In the genomic region with DNA sequence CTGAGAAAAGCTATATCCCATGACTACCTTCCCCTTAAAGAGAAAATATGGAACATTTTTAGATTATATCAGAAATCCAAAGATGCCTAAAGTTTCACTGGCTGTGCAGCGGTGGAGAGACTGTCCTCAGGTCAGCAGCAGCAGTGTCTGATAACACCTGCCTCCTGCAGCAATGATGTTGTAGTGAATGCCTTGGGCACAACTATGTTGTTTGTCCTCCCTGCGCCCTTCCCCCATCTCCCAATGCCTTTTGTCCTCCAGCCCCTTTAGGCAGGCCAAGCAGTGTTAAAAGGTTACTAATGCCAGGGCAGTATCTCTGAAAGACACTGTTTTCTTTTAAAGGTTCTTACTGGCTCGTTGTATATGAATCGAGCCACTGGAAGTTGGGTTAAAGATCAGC, we compare ENCODE assay signal across 19 cellular contexts. TPM values are rescaled to one million over a fixed set of nuclear protein-coding genes. Genes with fewer than 3 reads are reported as not detected.
DNase-seq lines count a peak whose midpoint lies in the region; ATAC-seq and TF ChIP-seq lines count a peak whose summit lies in the region.
"Had no signal": no experiment of that assay in that cellular context is flagged by ENCODE, and none has a peak within 500 bp of the region (broad histone marks: within the 10 kb centered on the region; RNA-seq: fewer than 3 reads in every experiment).

No MANE protein-coding gene starts in this region.

- no peak for TF ChIP-seq POLR2A in stomach (IDR thresholded peaks at IDR 0.05)

- peaks cover 24% of the 10 kb centered on the region for H3K36me3 Mint-ChIP-seq in endothelial cell (ENCODE audit: low read depth, unreplicated experiment)
- H3K36me3 Mint-ChIP-seq in activated naive CD8-positive, alpha-beta T cell treated with anti-CD3 and anti-CD28 coated beads, Interleukin-2, amount 50 U/mL, for 24 hours (ENCODE audit: low read depth), result peaks cover 60% of the 10 kb centered on the region

- H3K27ac Mint-ChIP-seq in endothelial cell (ENCODE audit: unreplicated experiment), result no peak overlapping the region
- H3K27ac Mint-ChIP-seq in activated naive CD8-positive, alpha-beta T cell treated with anti-CD3 and anti-CD28 coated beads, Interleukin-2, amount 50 U/mL, for 24 hours, result no peak overlapping the region
- H3K27ac Mint-ChIP-seq: activated CD4-positive, alpha-beta T cell treated with anti-CD3 and anti-CD28 coated beads for 36 hours; immature natural killer cell had no signal

- H3K9ac ChIP-seq in mucosa of rectum (ENCODE audit: low read depth in 1 of 2, low read length in 2 of 2), result no peak overlapping the region

- no peak for DNase-seq in RWPE1 (ENCODE audit: low spot score)
- no peak for DNase-seq in endothelial cell (ENCODE audit: low spot score)
- no peak for DNase-seq in stomach
- DNase-seq in NCI-H2171 treated with DMSO at 0.1 percent for 48 hours (lab: John Stamatoyannopoulos, UW), result no peak
- no peak for DNase-seq in activated naive CD8-positive, alpha-beta T cell treated with anti-CD3 and anti-CD28 coated beads, Interleukin-2, amount 50 U/mL, for 24 hours
- DNase-seq: activated CD4-positive, alpha-beta T cell treated with anti-CD3 and anti-CD28 coated beads for 36 hours; activated effector memory CD4-positive, alpha-beta T cell treated with Interleukin-2 at 50 U/mL for 16 hours; adrenal gland; Caco-2; EL; immature natural killer cell; Karpas-422; naive thymus-derived CD8-positive, alpha-beta T cell; NCI-H1092; NCI-H2081; NCI-H446 treated with DMSO at 0.1 percent for 48 hours; stimulated activated CD4-positive, alpha-beta T cell treated with anti-CD3 and anti-CD28 coated beads, Interleukin-4, amount 100 ng/mL, for 24 hours had no signal

- H3K4me1 ChIP-seq in mucosa of rectum (ENCODE audit: control insufficient read depth in 2 of 2, insufficient read depth in 2 of 2, low read length in 2 of 2) (no peaks in the 10 kb centered on the region), stomach (peaks cover 18 to 49% (median 25%) of the 10 kb centered on the region in 4 donors)

- no peak for ATAC-seq in HG03460 (IDR thresholded peaks at IDR 0.05; ENCODE audit: unreplicated experiment)
- ATAC-seq in activated naive CD8-positive, alpha-beta T cell treated with anti-CD3 and anti-CD28 coated beads, Interleukin-2, amount 50 U/mL, for 24 hours, result no peak
- ATAC-seq: activated CD4-positive, alpha-beta T cell treated with anti-CD3 and anti-CD28 coated beads for 36 hours; naive thymus-derived CD8-positive, alpha-beta T cell had no signal

- H3K27me3 ChIP-seq in mucosa of rectum (ENCODE audit: control insufficient read depth in 2 of 2, insufficient read depth in 2 of 2, low read length in 2 of 2), result no peaks in the 10 kb centered on the region
- no peaks in the 10 kb centered on the region for H3K27me3 ChIP-seq in stomach
- H3K27me3 ChIP-seq: adrenal gland had no signal

- peaks cover 2% of the 10 kb centered on the region for H3K4me1 Mint-ChIP-seq in endothelial cell (ENCODE audit: unreplicated experiment)
- H3K4me1 Mint-ChIP-seq in activated naive CD8-positive, alpha-beta T cell treated with anti-CD3 and anti-CD28 coated beads, Interleukin-2, amount 50 U/mL, for 24 hours, result no peaks in the 10 kb centered on the region
- H3K4me1 Mint-ChIP-seq: activated CD4-positive, alpha-beta T cell treated with anti-CD3 and anti-CD28 coated beads for 36 hours had no signal

- peak overlapping the region; percentile 47 for H3K4me3 Mint-ChIP-seq in endothelial cell (ENCODE audit: unreplicated experiment)
- H3K4me3 Mint-ChIP-seq in activated naive CD8-positive, alpha-beta T cell treated with anti-CD3 and anti-CD28 coated beads, Interleukin-2, amount 50 U/mL, for 24 hours, result no peak overlapping the region
- H3K4me3 Mint-ChIP-seq: activated CD4-positive, alpha-beta T cell treated with anti-CD3 and anti-CD28 coated beads for 36 hours; immature natural killer cell; naive thymus-derived CD8-positive, alpha-beta T cell had no signal

- H3K9me3 Mint-ChIP-seq in endothelial cell (ENCODE audit: unreplicated experiment), result no peaks in the 10 kb centered on the region
- no peaks in the 10 kb centered on the region for H3K9me3 Mint-ChIP-seq in activated naive CD8-positive, alpha-beta T cell treated with anti-CD3 and anti-CD28 coated beads, Interleukin-2, amount 50 U/mL, for 24 hours
- H3K9me3 Mint-ChIP-seq: immature natural killer cell; naive thymus-derived CD8-positive, alpha-beta T cell had no signal

- POLR2A ChIA-PET in RWPE1 (lab: Yijun Ruan, JAX; ENCODE audit: low non-redundant PET), result interaction anchor here (0.5 kb wide), 1 partner anchor 19 kb away, joined by 4 read pairs; no protein-coding TSS in a partner anchor

- H3K9me3 ChIP-seq in mucosa of rectum (ENCODE audit: control insufficient read depth in 2 of 2, low read length in 2 of 2) (no peaks in the 10 kb centered on the region), stomach (no peaks in the 10 kb centered on the region)
- H3K9me3 ChIP-seq: adrenal gland, Caco-2 had no signal

- H3K36me3 ChIP-seq in mucosa of rectum (ENCODE audit: control insufficient read depth in 2 of 2, insufficient read depth in 2 of 2, low read length in 2 of 2) (peaks cover 59 to 63% of the 10 kb centered on the region in 2 donors), stomach (peaks cover 24 to 98% (median 84%) of the 10 kb centered on the region in 4 donors)

- H3K4me3 ChIP-seq in mucosa of rectum (ENCODE audit: low read length in 2 of 2), result no peak overlapping the region
- H3K4me3 ChIP-seq in stomach, result no peak overlapping the region
- H3K4me3 ChIP-seq: adrenal gland had no signal

- 0 out of 2 replicates have a peak overlapping the region, but pooled peaks have one; percentile 14 for H3K27ac ChIP-seq in RWPE1
- H3K27ac ChIP-seq in mucosa of rectum (ENCODE audit: low read depth in 2 of 2, low read length in 2 of 2), result peak overlapping the region; percentile 26 to 32
- peak overlapping the region; percentile 34 to 83 (median 81) for H3K27ac ChIP-seq in stomach

- TF ChIP-seq EP300 in stomach (IDR thresholded peaks at IDR 0.05), result no peak

- CTCF ChIA-PET in RWPE1 (lab: Yijun Ruan, JAX), result no interaction called here

- no peaks in the 10 kb centered on the region for H3K27me3 Mint-ChIP-seq in endothelial cell (ENCODE audit: unreplicated experiment)
- no peaks in the 10 kb centered on the region for H3K27me3 Mint-ChIP-seq in activated naive CD8-positive, alpha-beta T cell treated with anti-CD3 and anti-CD28 coated beads, Interleukin-2, amount 50 U/mL, for 24 hours
- H3K27me3 Mint-ChIP-seq: activated CD4-positive, alpha-beta T cell treated with anti-CD3 and anti-CD28 coated beads for 36 hours; naive thymus-derived CD8-positive, alpha-beta T cell had no signal

- intact Hi-C loops in stomach (cut with DNase I; ENCODE audit: low total_unique reads), result no loop called here

- 58 to 77% (median 65%) methylated on average over 4 of the region's 4 CpGs for WGBS in stomach, 5 donors

- no peak for TF ChIP-seq CTCF in RWPE1 (conservative IDR thresholded peaks at IDR 0.05; ENCODE audit: low read depth)
- TF ChIP-seq CTCF in endothelial cell (IDR thresholded peaks at IDR 0.05; ENCODE audit: unreplicated experiment), result no peak
- TF ChIP-seq CTCF in stomach (IDR thresholded peaks at IDR 0.05), result no peak

RNA-seq across cellular contexts. Expression of gene RTRAF, which starts 13.2 kb away (rescaled TPM):
- total RNA-seq in endothelial cell (ENCODE audit: unreplicated experiment) (260 TPM), stomach (100 to 1,000 TPM in 2 of 5 donors, 10 to 100 TPM in 2, 1 to 10 TPM in 1; 4.9 to 196 (median 72.0) TPM)
- polyA plus RNA-seq in stomach, result 100 to 1,000 TPM; 142 to 202 (median 171) TPM

Comparison
In these comparisons a context has a peak if more than half of its experiments do, and no peak if none do; other contexts are left out.
1. H3K27ac ChIP-seq: peak in every context shown above with its lines; median percentile 81 in stomach; 29 in mucosa of rectum; 14 in RWPE1.